In genomic region chr1:44454704-44455103, GRCh38 we compare ENCODE assay signal across 34 cellular contexts.
"Had no signal": no experiment of that assay in that cellular context is flagged by ENCODE, and none has a peak within 500 bp of the region (broad histone marks: within the 10 kb centered on the region; RNA-seq: fewer than 3 reads in every experiment).

No MANE protein-coding gene starts in this region.

- H3K9ac ChIP-seq: KMS-11 had no signal

- DNase-seq: Karpas-422, Kasumi-1, MG63, MM.1S, MV-4-11, NCI-H1048, NCI-H1092, NCI-H1092 treated with DMSO at 0.1 percent for 48 hours, NCI-H1105, NCI-H1105 treated with DMSO at 0.1 percent for 48 hours, NCI-H1417, NCI-H1417 treated with DMSO at 0.1 percent for 48 hours, NCI-H1436, NCI-H1436 treated with DMSO at 0.1 percent for 48 hours, NCI-H146, NCI-H1694, NCI-H1694 treated with DMSO at 0.1 percent for 48 hours, NCI-H187, NCI-H187 treated with DMSO at 0.1 percent for 48 hours, NCI-H1930, NCI-H2029, NCI-H2029 treated with DMSO at 0.1 percent for 48 hours, NCI-H2081, NCI-H2081 treated with DMSO at 0.1 percent for 48 hours, NCI-H2107, NCI-H2171, NCI-H2171 treated with DMSO at 0.1 percent for 48 hours, NCI-H2227 treated with DMSO at 0.1 percent for 48 hours, NCI-H226, NCI-H345, NCI-H446, NCI-H446 treated with DMSO at 0.1 percent for 48 hours, NCI-H510A had no signal

- H3K27ac ChIP-seq: KMS-11 had no signal

- H3K36me3 ChIP-seq: MG63 had no signal

- H3K27me3 ChIP-seq: MG63 had no signal

- H3K4me2 ChIP-seq: KMS-11 had no signal

- H3K9me3 ChIP-seq: MG63 had no signal

- H3K4me3 ChIP-seq: MG63 had no signal
